Comparison of ENCODE assay signal across 23 cellular contexts in genomic region chr6:8446391-8446790, GRCh38. TPM values are rescaled to one million over a fixed set of nuclear protein-coding genes. Genes with fewer than 3 reads are reported as not detected.
A peak's percentile ranks its signal among the peaks of the same experiment; 100 is the strongest.
DNase-seq lines count a peak whose midpoint lies in the region; TF ChIP-seq lines count a peak whose summit lies in the region.
"Had no signal": no experiment of that assay in that cellular context is flagged by ENCODE, and none has a peak within 500 bp of the region (broad histone marks: within the 10 kb centered on the region; RNA-seq: fewer than 3 reads in every experiment).

No MANE protein-coding gene starts in this region.

- no peak overlapping the region for H4K5ac ChIP-seq in mesendoderm (ENCODE audit: low read length)

- H3K79me2 ChIP-seq in hepatocyte = no peaks in the 10 kb centered on the region
- no peaks in the 10 kb centered on the region for H3K79me2 ChIP-seq in mesendoderm (ENCODE audit: control insufficient read depth, insufficient read depth, low read length)

- H3K9me3 ChIP-seq in hepatocyte (ENCODE audit: low read depth) = no peaks in the 10 kb centered on the region
- H3K9me3 ChIP-seq: A549, HAP-1, SK-N-SH had no signal

- no peak overlapping the region for H3K27ac Mint-ChIP-seq in endothelial cell (ENCODE audit: unreplicated experiment)
- H3K27ac Mint-ChIP-seq: CD4-positive, alpha-beta memory T cell; HFFc6 had no signal

- H3K27ac ChIP-seq in hepatocyte = peak overlapping the region; percentile 43
- no peak overlapping the region for H3K27ac ChIP-seq in mesendoderm (ENCODE audit: low read depth, low read length)
- H3K27ac ChIP-seq: A549 had no signal

- H3K36me3 ChIP-seq in hepatocyte (replicated peaks; ENCODE audit: insufficient read depth, low read depth) = no peaks in the 10 kb centered on the region
- no peaks in the 10 kb centered on the region for H3K36me3 ChIP-seq in mesendoderm (ENCODE audit: control insufficient read depth, insufficient read depth, low read length)
- H3K36me3 ChIP-seq: HAP-1 had no signal

- TF ChIP-seq CTCF in hepatocyte (IDR thresholded peaks at IDR 0.05; ENCODE audit: poor library complexity) (no peak), endothelial cell (IDR thresholded peaks at IDR 0.05; ENCODE audit: unreplicated experiment) (no peak)

- H3K9me2 ChIP-seq in hepatocyte (replicated peaks; ENCODE audit: insufficient read depth) = no peaks in the 10 kb centered on the region
- H3K9me2 ChIP-seq: SK-N-SH had no signal

- no peak overlapping the region for H3K56ac ChIP-seq in mesendoderm (ENCODE audit: low read length)

- H3K27me3 ChIP-seq in hepatocyte = no peaks in the 10 kb centered on the region
- no peaks in the 10 kb centered on the region for H3K27me3 ChIP-seq in mesendoderm (ENCODE audit: insufficient read depth, low read length, poor library complexity)

- no peak overlapping the region for H2BK15ac ChIP-seq in mesendoderm (replicated peaks; ENCODE audit: low read depth)

- H4K20me1 ChIP-seq in hepatocyte (ENCODE audit: insufficient read depth, poor library complexity, severe bottlenecking) = no peaks in the 10 kb centered on the region

- H3K79me1 ChIP-seq in mesendoderm (ENCODE audit: low read length) = no peaks in the 10 kb centered on the region

- no peak overlapping the region for H3K9ac ChIP-seq in mesendoderm (ENCODE audit: low read length)
- H3K9ac ChIP-seq: SK-N-SH had no signal

- H3K4me1 ChIP-seq in hepatocyte (ENCODE audit: insufficient read depth) (peaks cover 7% of the 10 kb centered on the region), mesendoderm (ENCODE audit: control insufficient read depth, low read depth, low read length) (no peaks in the 10 kb centered on the region)
- H3K4me1 ChIP-seq: A549 had no signal

- no peak overlapping the region for H3K23ac ChIP-seq in mesendoderm (ENCODE audit: low read length)

- H2AFZ ChIP-seq in hepatocyte = no peak overlapping the region

- H3K4me3 ChIP-seq in hepatocyte (no peak overlapping the region), mesendoderm (ENCODE audit: low read length) (no peak overlapping the region)
- H3K4me3 ChIP-seq: A549, HAP-1 had no signal

- H3K4ac ChIP-seq in mesendoderm (ENCODE audit: low read depth, low read length) = no peak overlapping the region

- WGBS in hepatocyte (ENCODE audit: low lambda C conversion rate, missing lambda C conversion rate) = 18% methylated on average over 2 of the region's 2 CpGs
- no CpG with 5 or more reads among the region's 2 CpGs for WGBS in mesendoderm (ENCODE audit: extremely low coverage, insufficient coverage, low lambda C conversion rate)

- no peak overlapping the region for H2BK5ac ChIP-seq in mesendoderm (ENCODE audit: low read length)

- H3K4me1 Mint-ChIP-seq in endothelial cell (ENCODE audit: unreplicated experiment) = no peaks in the 10 kb centered on the region
- H3K4me1 Mint-ChIP-seq: CD4-positive, alpha-beta memory T cell had no signal

- no peak overlapping the region for H3K18ac ChIP-seq in mesendoderm (ENCODE audit: low read length)

- no peak overlapping the region for H3K4me3 Mint-ChIP-seq in endothelial cell (ENCODE audit: unreplicated experiment)
- H3K4me3 Mint-ChIP-seq: CD4-positive, alpha-beta memory T cell; HFFc6 had no signal

- H3K36me3 Mint-ChIP-seq in endothelial cell (ENCODE audit: low read depth, unreplicated experiment) = no peaks in the 10 kb centered on the region

- H3K9me3 Mint-ChIP-seq in endothelial cell (ENCODE audit: unreplicated experiment) = no peaks in the 10 kb centered on the region
- H3K9me3 Mint-ChIP-seq: HFFc6 had no signal

- H3K4me2 ChIP-seq in hepatocyte = no peak overlapping the region
- H3K4me2 ChIP-seq in mesendoderm (ENCODE audit: low read length) = no peak overlapping the region
- H3K4me2 ChIP-seq: A549, SK-N-SH had no signal

- peaks cover 3% of the 10 kb centered on the region for H3K27me3 Mint-ChIP-seq in endothelial cell (ENCODE audit: unreplicated experiment)

- no peak overlapping the region for H2AK5ac ChIP-seq in mesendoderm (ENCODE audit: low read length)

- H4K8ac ChIP-seq in mesendoderm (ENCODE audit: low read depth, low read length) = no peak overlapping the region

- no peak overlapping the region for H2BK120ac ChIP-seq in mesendoderm (ENCODE audit: low read depth, low read length)

- DNase-seq in HK-2 (ENCODE audit: unreplicated experiment) (peak; percentile 34), hepatocyte (ENCODE audit: low spot score) (no peak), mesendoderm (peak; percentile 26), endothelial cell (ENCODE audit: low spot score) (no peak)
- no peak for DNase-seq in activated CD8-positive, alpha-beta memory T cell treated with anti-CD3 and anti-CD28 coated beads, Interleukin-2, amount 50 U/mL, for 48 hours
- no peak for DNase-seq in activated CD4-positive, alpha-beta T cell treated with anti-CD3 and anti-CD28 coated beads, Interleukin-2, amount 50 U/mL, for 1 hour
- no peak for DNase-seq in activated CD8-positive, alpha-beta memory T cell treated with anti-CD3 and anti-CD28 coated beads for 24 hours
- DNase-seq: C1 segment of cervical spinal cord; CD4-positive, alpha-beta memory T cell; COR-L47; DMS 273 treated with DMSO at 0.1 percent for 48 hours; DMS79 treated with DMSO at 0.1 percent for 48 hours; GOT3; HFFc6; NCI-H1048; NCI-H1417 treated with DMSO at 0.1 percent for 48 hours; NCI-H1694 treated with DMSO at 0.1 percent for 48 hours; NCI-H2171 treated with DMSO at 0.1 percent for 48 hours; NCI-H524; NCI-H774; SK-N-SH had no signal

RNA-seq across cellular contexts. Expression of gene SLC35B3, which starts 11.0 kb away (rescaled TPM):
- total RNA-seq in hepatocyte (29.1 and 31.5 TPM in 2 replicates), endothelial cell (ENCODE audit: unreplicated experiment) (17.3 TPM)
- polyA plus RNA-seq in hepatocyte = 31.5 and 38.8 TPM in 2 replicates
- polyA plus RNA-seq in mesendoderm (2013, experiment 1 of 2) = 8.5 TPM
- polyA plus RNA-seq in mesendoderm (2013, experiment 2 of 2) = 8.5 TPM

Comparison
In these comparisons a context has a peak if more than half of its experiments do, and no peak if none do; other contexts are left out.
1. DNase-seq: peak in HK-2 (single experiment) and mesendoderm (single experiment); none in hepatocyte (single experiment), endothelial cell (single experiment), activated CD8-positive, alpha-beta memory T cell treated with anti-CD3 and anti-CD28 coated beads, Interleukin-2, amount 50 U/mL, for 48 hours (single experiment), activated CD4-positive, alpha-beta T cell treated with anti-CD3 and anti-CD28 coated beads, Interleukin-2, amount 50 U/mL, for 1 hour (single experiment) and activated CD8-positive, alpha-beta memory T cell treated with anti-CD3 and anti-CD28 coated beads for 24 hours (single experiment).